19 cellular contexts compared by ENCODE assay signal in the genomic region with DNA sequence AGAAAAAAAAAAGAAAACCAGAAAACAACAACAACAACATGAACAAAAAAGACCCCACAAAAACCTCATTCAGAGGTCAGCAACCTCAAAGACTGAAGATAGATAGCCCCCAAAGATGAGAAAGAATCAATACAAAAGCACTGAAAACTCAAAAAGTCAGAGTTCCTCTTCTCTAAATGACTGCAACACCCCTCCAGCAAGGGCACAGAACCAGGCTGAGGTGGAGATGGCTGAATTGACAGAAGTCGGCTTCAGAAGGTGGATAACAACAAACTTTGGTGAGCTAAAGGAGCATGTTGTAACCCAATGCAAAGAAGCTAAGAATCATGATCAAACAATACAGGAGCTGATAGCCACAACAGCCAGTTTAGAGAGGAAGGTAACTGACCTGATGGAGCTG. TPM values are rescaled to one million over a fixed set of nuclear protein-coding genes. Genes with fewer than 3 reads are reported as not detected.
DNase-seq lines count a peak whose midpoint lies in the region; ATAC-seq and TF ChIP-seq lines count a peak whose summit lies in the region.
"Had no signal": no experiment of that assay in that cellular context is flagged by ENCODE, and none has a peak within 500 bp of the region (broad histone marks: within the 10 kb centered on the region; RNA-seq: fewer than 3 reads in every experiment).

No MANE protein-coding gene starts in this region.

- H3K9me3 ChIP-seq in H9 (ENCODE audit: control insufficient read depth, low read depth, low read length) (peaks cover 7% of the 10 kb centered on the region), trophoblast cell (ENCODE audit: insufficient read depth, low read depth, low read length) (peaks cover 3% of the 10 kb centered on the region), right lobe of liver (no peaks in the 10 kb centered on the region)

- no peaks in the 10 kb centered on the region for H3K27me3 Mint-ChIP-seq in activated naive CD4-positive, alpha-beta T cell treated with anti-CD3 and anti-CD28 coated beads, Interleukin-2, amount 50 U/mL, for 24 hours
- no peaks in the 10 kb centered on the region for H3K27me3 Mint-ChIP-seq in H9 (ENCODE audit: low read depth)
- no peaks in the 10 kb centered on the region for H3K27me3 Mint-ChIP-seq in central memory CD8-positive, alpha-beta T cell

- no CpG with 5 or more reads among the region's 1 CpG for WGBS in H9 (ENCODE audit: extremely low coverage, insufficient read length, low lambda C conversion rate)
- WGBS in trophoblast cell (ENCODE audit: extremely low coverage, insufficient coverage, insufficient read length): no CpG with 5 or more reads among the region's 1 CpG
- WGBS in right lobe of liver (ENCODE audit: insufficient coverage, low coverage, low lambda C conversion rate, missing lambda C conversion rate): no CpG with 5 or more reads among the region's 1 CpG

- no peaks in the 10 kb centered on the region for H3K4me1 ChIP-seq in H9 (ENCODE audit: insufficient read depth, low read length)
- H3K4me1 ChIP-seq in trophoblast cell (ENCODE audit: control insufficient read depth in 1 of 2, insufficient read depth in 2 of 2, low read length in 2 of 2): no peaks in the 10 kb centered on the region
- no peaks in the 10 kb centered on the region for H3K4me1 ChIP-seq in right lobe of liver

- H4K5ac ChIP-seq in H9 (ENCODE audit: insufficient read length, low read depth, low read length): no peak overlapping the region

- H3T11ph ChIP-seq in H9 (ENCODE audit: low read length): no peak overlapping the region

- H3K27me3 ChIP-seq in H9 (ENCODE audit: insufficient read depth, low read length) (no peaks in the 10 kb centered on the region), trophoblast cell (ENCODE audit: insufficient read depth, low read length) (no peaks in the 10 kb centered on the region), right lobe of liver (no peaks in the 10 kb centered on the region)

- H3K36me3 Mint-ChIP-seq in activated naive CD4-positive, alpha-beta T cell treated with anti-CD3 and anti-CD28 coated beads, Interleukin-2, amount 50 U/mL, for 24 hours: peaks cover 57% of the 10 kb centered on the region
- peaks cover 52 to 88% of the 10 kb centered on the region in 2 donors for H3K36me3 Mint-ChIP-seq in activated naive CD4-positive, alpha-beta T cell treated with anti-CD3 and anti-CD28 coated beads, Interleukin-2, amount 50 U/mL, for 72 hours
- H3K36me3 Mint-ChIP-seq in H9 (ENCODE audit: insufficient read depth in 1 of 3, low read depth in 3 of 3): peaks cover 43 to 75% (median 55%) of the 10 kb centered on the region in 3 experiments
- peaks cover 11% of the 10 kb centered on the region for H3K36me3 Mint-ChIP-seq in central memory CD8-positive, alpha-beta T cell (ENCODE audit: insufficient read depth)

- H3K4me3 ChIP-seq in trophoblast cell (ENCODE audit: low read depth, low read length): no peak overlapping the region
- no peak overlapping the region for H3K4me3 ChIP-seq in right lobe of liver
- H3K4me3 ChIP-seq: GM23248, HAP-1 had no signal

- 0 out of 2 replicates have a peak overlapping the region, but pooled peaks have one; percentile 31 for H2BK15ac ChIP-seq in H9 (ENCODE audit: low read depth, low read length)

- no peak overlapping the region for H3K56ac ChIP-seq in H9 (ENCODE audit: insufficient read length, low read depth, low read length)

- H4K12ac ChIP-seq in trophoblast cell (ENCODE audit: low read depth, low read length): no peak overlapping the region

- H2BK20ac ChIP-seq in H9 (ENCODE audit: low read depth, low read length, poor library complexity, severe bottlenecking): no peak overlapping the region

- H3K36me3 ChIP-seq in trophoblast cell (ENCODE audit: control insufficient read depth in 1 of 2, insufficient read depth in 2 of 2, low read length in 2 of 2): peaks cover 13 to 14% of the 10 kb centered on the region in 2 experiments
- peaks cover 0 to 3% (median 0%) of the 10 kb centered on the region in 4 donors for H3K36me3 ChIP-seq in right lobe of liver

- H3K79me2 ChIP-seq in H9 (ENCODE audit: insufficient read depth, low read length): peaks cover 10% of the 10 kb centered on the region; the same call in 1 of the 2 replicates
- no peaks in the 10 kb centered on the region for H3K79me2 ChIP-seq in trophoblast cell (ENCODE audit: control insufficient read depth, insufficient read depth, low read length, poor library complexity)

- no peaks in the 10 kb centered on the region for H3K9me3 Mint-ChIP-seq in activated naive CD4-positive, alpha-beta T cell treated with anti-CD3 and anti-CD28 coated beads, Interleukin-2, amount 50 U/mL, for 24 hours
- peaks cover 17 to 34% of the 10 kb centered on the region in 2 donors for H3K9me3 Mint-ChIP-seq in activated naive CD4-positive, alpha-beta T cell treated with anti-CD3 and anti-CD28 coated beads, Interleukin-2, amount 50 U/mL, for 72 hours
- H3K9me3 Mint-ChIP-seq in H9: peaks cover 15 to 42% of the 10 kb centered on the region in 2 experiments
- H3K9me3 Mint-ChIP-seq in central memory CD8-positive, alpha-beta T cell: peaks cover 6% of the 10 kb centered on the region

- no peaks in the 10 kb centered on the region for H4K20me1 ChIP-seq in H9 (ENCODE audit: control insufficient read depth, insufficient read depth, insufficient read length)

- H3K23ac ChIP-seq in H9 (ENCODE audit: insufficient read length, low read depth, low read length) (no peak overlapping the region), trophoblast cell (ENCODE audit: low read length) (no peak overlapping the region)

- no peak overlapping the region for H2BK120ac ChIP-seq in H9 (ENCODE audit: low read depth, low read length, poor library complexity, severe bottlenecking)
- H2BK120ac ChIP-seq in trophoblast cell (ENCODE audit: insufficient read depth, low read length, poor library complexity): no peak overlapping the region

- H3K79me1 ChIP-seq in H9 (ENCODE audit: insufficient read depth, low read depth, low read length, poor library complexity, severe bottlenecking) (peaks cover 7% of the 10 kb centered on the region), trophoblast cell (ENCODE audit: low read length) (no peaks in the 10 kb centered on the region)

- ATAC-seq in activated naive CD4-positive, alpha-beta T cell treated with anti-CD3 and anti-CD28 coated beads, Interleukin-2, amount 50 U/mL, for 72 hours: no peak
- no peak for ATAC-seq in central memory CD8-positive, alpha-beta T cell (replicated peaks; ENCODE audit: extremely low read depth, poor library complexity, severe bottlenecking)
- no peak for ATAC-seq in right lobe of liver
- ATAC-seq: Right ventricle myocardium inferior had no signal

- H2AK5ac ChIP-seq in H9 (ENCODE audit: insufficient read length, low read length): no peak overlapping the region
- H2AK5ac ChIP-seq in trophoblast cell (ENCODE audit: low read length): no peak overlapping the region

- H2BK12ac ChIP-seq in H9 (ENCODE audit: insufficient read length, low read depth, low read length): no peak overlapping the region
- no peak overlapping the region for H2BK12ac ChIP-seq in trophoblast cell (ENCODE audit: low read length)

- H3K23me2 ChIP-seq in H9 (ENCODE audit: insufficient read length, low read depth, low read length, poor library complexity, severe bottlenecking): no peaks in the 10 kb centered on the region

- peaks cover 45% of the 10 kb centered on the region for H3K4me1 Mint-ChIP-seq in activated naive CD4-positive, alpha-beta T cell treated with anti-CD3 and anti-CD28 coated beads, Interleukin-2, amount 50 U/mL, for 24 hours
- peaks cover 41 to 48% of the 10 kb centered on the region in 2 experiments for H3K4me1 Mint-ChIP-seq in H9
- H3K4me1 Mint-ChIP-seq in central memory CD8-positive, alpha-beta T cell: peaks cover 67% of the 10 kb centered on the region

- DNase-seq in activated naive CD4-positive, alpha-beta T cell treated with anti-CD3 and anti-CD28 coated beads, Interleukin-2, amount 50 U/mL, for 72 hours (ENCODE audit: low spot score in 2 of 2): no peak
- no peak for DNase-seq in H9
- no peak for DNase-seq in central memory CD8-positive, alpha-beta T cell (ENCODE audit: low spot score in 2 of 2)
- DNase-seq in trophoblast cell: no peak
- DNase-seq in cerebellum (ENCODE audit: low spot score): no peak
- DNase-seq in right lobe of liver: no peak
- no peak for DNase-seq in SKM-1 (lab: John Stamatoyannopoulos, UW; ENCODE audit: unreplicated experiment)
- DNase-seq: AML-193, GM23248, Karpas-422, NCI-H1694 treated with DMSO at 0.1 percent for 48 hours, NCI-H2081 treated with DMSO at 0.1 percent for 48 hours, NCI-H2171 treated with DMSO at 0.1 percent for 48 hours, NCI-H524 treated with DMSO at 0.1 percent for 48 hours, NCI-H82 had no signal

- H3K4ac ChIP-seq in H9 (ENCODE audit: low read depth, low read length) (no peak overlapping the region), trophoblast cell (ENCODE audit: low read depth, low read length) (no peak overlapping the region)

- TF ChIP-seq POLR2A in right lobe of liver (IDR thresholded peaks at IDR 0.05): no peak

- H3K27ac ChIP-seq in H9 (ENCODE audit: insufficient read length, low read depth, low read length) (no peak overlapping the region), trophoblast cell (ENCODE audit: low read depth, low read length) (no peak overlapping the region), right lobe of liver (no peak overlapping the region)
- H3K27ac ChIP-seq: GM23248 had no signal

- H3K4me3 Mint-ChIP-seq in activated naive CD4-positive, alpha-beta T cell treated with anti-CD3 and anti-CD28 coated beads, Interleukin-2, amount 50 U/mL, for 24 hours: no peak overlapping the region
- H3K4me3 Mint-ChIP-seq in H9: no peak overlapping the region
- no peak overlapping the region for H3K4me3 Mint-ChIP-seq in central memory CD8-positive, alpha-beta T cell
- H3K4me3 Mint-ChIP-seq: CD14-positive monocyte had no signal

- H2BK5ac ChIP-seq in H9 (ENCODE audit: insufficient read length, low read length): no peak overlapping the region
- H2BK5ac ChIP-seq in trophoblast cell (ENCODE audit: low read depth, low read length, poor library complexity): no peak overlapping the region

- H3K9ac ChIP-seq in H9 (ENCODE audit: extremely low read depth, insufficient read length, low read length) (no peak overlapping the region), trophoblast cell (ENCODE audit: low read length) (no peak overlapping the region)
- H3K9ac ChIP-seq: GM23248 had no signal

- intact Hi-C loops in right lobe of liver (cut with DNase I): no loop called here

- no peak for TF ChIP-seq CTCF in H9 (conservative IDR thresholded peaks at IDR 0.05)
- TF ChIP-seq CTCF in right lobe of liver (IDR thresholded peaks at IDR 0.05): no peak

- H3K18ac ChIP-seq in H9 (ENCODE audit: insufficient read length, low read depth, low read length): no peak overlapping the region
- peak overlapping the region; percentile 59 for H3K18ac ChIP-seq in trophoblast cell (ENCODE audit: low read length)

- H2AFZ ChIP-seq in H9 (ENCODE audit: low read length): no peak overlapping the region
- H2AFZ ChIP-seq in trophoblast cell (ENCODE audit: insufficient read depth, low read length, poor library complexity): no peak overlapping the region
- H2AFZ ChIP-seq: GM23248 had no signal

- H3K14ac ChIP-seq in H9 (ENCODE audit: insufficient read depth, low read length) (no peak overlapping the region), trophoblast cell (ENCODE audit: low read length) (no peak overlapping the region)

- H4K91ac ChIP-seq in H9 (ENCODE audit: insufficient read length, low read depth, low read length): no peak overlapping the region
- H4K91ac ChIP-seq in trophoblast cell (ENCODE audit: low read depth, low read length): no peak overlapping the region

- H3K4me2 ChIP-seq in H9 (ENCODE audit: insufficient read depth, insufficient read length, low read length): no peak overlapping the region
- H3K4me2 ChIP-seq in trophoblast cell (ENCODE audit: low read length): no peak overlapping the region

- peak overlapping the region; percentile 1 for H3K27ac Mint-ChIP-seq in activated naive CD4-positive, alpha-beta T cell treated with anti-CD3 and anti-CD28 coated beads, Interleukin-2, amount 50 U/mL, for 24 hours
- H3K27ac Mint-ChIP-seq in activated naive CD4-positive, alpha-beta T cell treated with anti-CD3 and anti-CD28 coated beads, Interleukin-2, amount 50 U/mL, for 72 hours: no peak overlapping the region
- peak overlapping the region in 1 of 3 experiments; percentile 44; a peak in 1 of 7 replicates for H3K27ac Mint-ChIP-seq in H9
- H3K27ac Mint-ChIP-seq in central memory CD8-positive, alpha-beta T cell (ENCODE audit: low read depth): peak overlapping the region; percentile 19

- no peak overlapping the region for H4K8ac ChIP-seq in H9 (replicated peaks; ENCODE audit: insufficient read length, low read depth, low read length)
- no peak overlapping the region for H4K8ac ChIP-seq in trophoblast cell (ENCODE audit: low read depth, low read length)

RNA-seq across cellular contexts. Expression of a gene that starts 17.0 kb away (rescaled TPM):
- total RNA-seq in activated naive CD4-positive, alpha-beta T cell treated with anti-CD3 and anti-CD28 coated beads, Interleukin-2, amount 50 U/mL, for 72 hours: 10 to 100 TPM; 43.2 to 51.5 TPM
- total RNA-seq in H9 (2021) (41.6 and 48.3 TPM in 2 replicates), cerebellum (37.8 TPM), right lobe of liver (10 to 100 TPM; 13.3 to 20.4 (median 18.4) TPM)
- polyA plus RNA-seq in trophoblast cell (2013): 14.8 and 15.5 TPM in 2 replicates

Comparison
In these comparisons a context has a peak if more than half of its experiments do, and no peak if none do; other contexts are left out.
1. H3K27ac Mint-ChIP-seq: peak in activated naive CD4-positive, alpha-beta T cell treated with anti-CD3 and anti-CD28 coated beads, Interleukin-2, amount 50 U/mL, for 24 hours (single experiment) and central memory CD8-positive, alpha-beta T cell (single experiment); none in activated naive CD4-positive, alpha-beta T cell treated with anti-CD3 and anti-CD28 coated beads, Interleukin-2, amount 50 U/mL, for 72 hours (0 of 2).